ENCODE assay signal across 8 cellular contexts in genomic region chr10:119268871-119269506, GRCh38.
A peak's percentile ranks its signal among the peaks of the same experiment; 100 is the strongest.
DNase-seq lines count a peak whose midpoint lies in the region; ATAC-seq and TF ChIP-seq lines count a peak whose summit lies in the region.

No MANE protein-coding gene starts in this region.

- TF ChIP-seq CTCF in gastroesophageal sphincter (IDR thresholded peaks at IDR 0.05) (no peak), H9 (conservative IDR thresholded peaks at IDR 0.05) (no peak)

- H3K27ac Mint-ChIP-seq in activated CD4-positive, alpha-beta memory T cell treated with anti-CD3 and anti-CD28 coated beads, Interleukin-2, amount 10 ng/mL, durations not matched to agents 7 days and 5 days, result peak overlapping the region; percentile 91
- H3K27ac Mint-ChIP-seq in H9, result peak overlapping the region in 1 of 3 experiments; percentile 58; a peak in 1 of 7 replicates

- peaks cover 0 to 61% (median 40%) of the 10 kb centered on the region in 3 donors for H3K4me1 ChIP-seq in gastroesophageal sphincter
- H3K4me1 ChIP-seq in H9 (ENCODE audit: insufficient read depth, low read length), result 0 out of 2 replicates have a peak, but pooled peaks cover 1% of the 10 kb centered on the region

- no peak for TF ChIP-seq POLR2A in gastroesophageal sphincter (IDR thresholded peaks at IDR 0.05)

- H3K18ac ChIP-seq in H9 (ENCODE audit: insufficient read length, low read depth, low read length), result no peak overlapping the region

- H3K4me2 ChIP-seq in H9 (ENCODE audit: insufficient read depth, insufficient read length, low read length), result no peak overlapping the region

- CTCF ChIA-PET in activated CD4-positive, alpha-beta memory T cell treated with anti-CD3 and anti-CD28 coated beads, Interleukin-2, amount 10 ng/mL, durations not matched to agents 7 days and 5 days (lab: Charles Lee), result interaction anchor here (0.8 to 1.7 kb wide), 4 partner anchors 20 to 62 kb away, joined by 3 to 6 read pairs (median 4); no protein-coding TSS in a partner anchor

- H3T11ph ChIP-seq in H9 (ENCODE audit: low read length), result no peak overlapping the region

- no peak overlapping the region for H2BK15ac ChIP-seq in H9 (ENCODE audit: low read depth, low read length)

- H2AFZ ChIP-seq in H9 (ENCODE audit: low read length), result no peak overlapping the region

- H3K9me3 Mint-ChIP-seq in activated CD4-positive, alpha-beta memory T cell treated with anti-CD3 and anti-CD28 coated beads, Interleukin-2, amount 10 ng/mL, durations not matched to agents 7 days and 5 days, result no peaks in the 10 kb centered on the region
- H3K9me3 Mint-ChIP-seq in H9, result no peaks in the 10 kb centered on the region

- H3K36me3 Mint-ChIP-seq in activated CD4-positive, alpha-beta memory T cell treated with anti-CD3 and anti-CD28 coated beads, Interleukin-2, amount 10 ng/mL, durations not matched to agents 7 days and 5 days (ENCODE audit: low read depth), result peaks cover 11% of the 10 kb centered on the region
- H3K36me3 Mint-ChIP-seq in H9 (ENCODE audit: insufficient read depth in 1 of 3, low read depth in 3 of 3), result no peaks in the 10 kb centered on the region

- ATAC-seq in GM18868 (IDR thresholded peaks at IDR 0.05; ENCODE audit: unreplicated experiment), result peak; percentile 81
- ATAC-seq in HG03039 (IDR thresholded peaks at IDR 0.05; ENCODE audit: unreplicated experiment), result peak; percentile 68
- no peak for ATAC-seq in gastroesophageal sphincter

- H4K20me1 ChIP-seq in H9 (ENCODE audit: control insufficient read depth, insufficient read depth, insufficient read length), result no peaks in the 10 kb centered on the region

- H3K56ac ChIP-seq in H9 (ENCODE audit: insufficient read length, low read depth, low read length), result no peak overlapping the region

- no peak overlapping the region for H3K4ac ChIP-seq in H9 (ENCODE audit: low read depth, low read length)

- H2BK12ac ChIP-seq in H9 (ENCODE audit: insufficient read length, low read depth, low read length), result no peak overlapping the region

- H2BK120ac ChIP-seq in H9 (ENCODE audit: low read depth, low read length, poor library complexity, severe bottlenecking), result no peak overlapping the region

- no peak overlapping the region for H3K23ac ChIP-seq in H9 (ENCODE audit: insufficient read length, low read depth, low read length)

- H3K4me3 ChIP-seq in gastroesophageal sphincter, result no peak overlapping the region

- H3K36me3 ChIP-seq in gastroesophageal sphincter, result no peaks in the 10 kb centered on the region

- 64% methylated on average over 7 of the region's 11 CpGs; no CpG with 5 or more reads in 1 of the 2 donors for WGBS in gastroesophageal sphincter (ENCODE audit: low coverage in 1 of 2), 2 donors
- no CpG with 5 or more reads among the region's 11 CpGs for WGBS in H9 (ENCODE audit: extremely low coverage, insufficient read length, low lambda C conversion rate)

- H3K27ac ChIP-seq in gastroesophageal sphincter (peak overlapping the region in 3 of 4 donors; percentile 52 to 73 (median 68)), H9 (ENCODE audit: insufficient read length, low read depth, low read length) (no peak overlapping the region)

- H3K79me2 ChIP-seq in H9 (ENCODE audit: insufficient read depth, low read length), result no peaks in the 10 kb centered on the region

- no peaks in the 10 kb centered on the region for H3K27me3 ChIP-seq in gastroesophageal sphincter
- H3K27me3 ChIP-seq in H9 (ENCODE audit: insufficient read depth, low read length), result no peaks in the 10 kb centered on the region

- H3K27me3 Mint-ChIP-seq in activated CD4-positive, alpha-beta memory T cell treated with anti-CD3 and anti-CD28 coated beads, Interleukin-2, amount 10 ng/mL, durations not matched to agents 7 days and 5 days, result no peaks in the 10 kb centered on the region
- H3K27me3 Mint-ChIP-seq in H9 (ENCODE audit: low read depth), result no peaks in the 10 kb centered on the region; the same call in 1 of the 2 replicates

- H3K14ac ChIP-seq in H9 (ENCODE audit: insufficient read depth, low read length), result no peak overlapping the region

- peaks cover 51% of the 10 kb centered on the region for H3K4me1 Mint-ChIP-seq in activated CD4-positive, alpha-beta memory T cell treated with anti-CD3 and anti-CD28 coated beads, Interleukin-2, amount 10 ng/mL, durations not matched to agents 7 days and 5 days
- H3K4me1 Mint-ChIP-seq in H9, result peaks cover 10 to 11% of the 10 kb centered on the region in 2 experiments

- H3K79me1 ChIP-seq in H9 (ENCODE audit: insufficient read depth, low read depth, low read length, poor library complexity, severe bottlenecking), result no peaks in the 10 kb centered on the region

- no peak for TF ChIP-seq EP300 in gastroesophageal sphincter (IDR thresholded peaks at IDR 0.05)

- H4K91ac ChIP-seq in H9 (ENCODE audit: insufficient read length, low read depth, low read length), result no peak overlapping the region

- no peaks in the 10 kb centered on the region for H3K23me2 ChIP-seq in H9 (ENCODE audit: insufficient read length, low read depth, low read length, poor library complexity, severe bottlenecking)

- no peak overlapping the region for H4K8ac ChIP-seq in H9 (replicated peaks; ENCODE audit: insufficient read length, low read depth, low read length)

- no peak overlapping the region for H2AK5ac ChIP-seq in H9 (ENCODE audit: insufficient read length, low read length)

- no peak overlapping the region for H3K9ac ChIP-seq in H9 (ENCODE audit: extremely low read depth, insufficient read length, low read length)

- no peak overlapping the region for H4K5ac ChIP-seq in H9 (ENCODE audit: insufficient read length, low read depth, low read length)

- H2BK5ac ChIP-seq in H9 (ENCODE audit: insufficient read length, low read length), result no peak overlapping the region

- POLR2A ChIA-PET in activated CD4-positive, alpha-beta memory T cell treated with anti-CD3 and anti-CD28 coated beads, Interleukin-2, amount 10 ng/mL, durations not matched to agents 7 days and 5 days (lab: Charles Lee), result interaction anchor here (0.8 to 8.2 kb wide), 9 partner anchors 9 to 138 kb away, joined by 3 to 69 read pairs (median 7); partner anchors contain the start of gene GRK5

- peak; percentile 78 for DNase-seq in activated CD4-positive, alpha-beta memory T cell treated with anti-CD3 and anti-CD28 coated beads, Interleukin-2, amount 10 ng/mL, durations not matched to agents 7 days and 5 days
- DNase-seq in stimulated activated CD8-positive, alpha-beta memory T cell treated with anti-CD3 and anti-CD28 coated beads, Interleukin-4, amount 100 ng/mL, for 48 hours, result peak; percentile 70
- DNase-seq in H9, result no peak
- DNase-seq in MV-4-11 (lab: John Stamatoyannopoulos, UW), result no peak
- no peak for DNase-seq in Ammon's horn (ENCODE audit: low spot score)

- no peak overlapping the region for H2BK20ac ChIP-seq in H9 (ENCODE audit: low read depth, low read length, poor library complexity, severe bottlenecking)

- H3K9me3 ChIP-seq in gastroesophageal sphincter (no peaks in the 10 kb centered on the region), H9 (ENCODE audit: control insufficient read depth, low read depth, low read length) (no peaks in the 10 kb centered on the region)

- H3K4me3 Mint-ChIP-seq in activated CD4-positive, alpha-beta memory T cell treated with anti-CD3 and anti-CD28 coated beads, Interleukin-2, amount 10 ng/mL, durations not matched to agents 7 days and 5 days, result peak overlapping the region; percentile 0
- H3K4me3 Mint-ChIP-seq in H9, result no peak overlapping the region

Comparison
In these comparisons a context has a peak if more than half of its experiments do, and no peak if none do; other contexts are left out.
1. DNase-seq: peak in activated CD4-positive, alpha-beta memory T cell treated with anti-CD3 and anti-CD28 coated beads, Interleukin-2, amount 10 ng/mL, durations not matched to agents 7 days and 5 days (single experiment) and stimulated activated CD8-positive, alpha-beta memory T cell treated with anti-CD3 and anti-CD28 coated beads, Interleukin-4, amount 100 ng/mL, for 48 hours (single experiment); none in H9 (single experiment), MV-4-11 (single experiment) and Ammon's horn (single experiment).